Comparison of ENCODE assay signal across 36 cellular contexts in the genomic region with DNA sequence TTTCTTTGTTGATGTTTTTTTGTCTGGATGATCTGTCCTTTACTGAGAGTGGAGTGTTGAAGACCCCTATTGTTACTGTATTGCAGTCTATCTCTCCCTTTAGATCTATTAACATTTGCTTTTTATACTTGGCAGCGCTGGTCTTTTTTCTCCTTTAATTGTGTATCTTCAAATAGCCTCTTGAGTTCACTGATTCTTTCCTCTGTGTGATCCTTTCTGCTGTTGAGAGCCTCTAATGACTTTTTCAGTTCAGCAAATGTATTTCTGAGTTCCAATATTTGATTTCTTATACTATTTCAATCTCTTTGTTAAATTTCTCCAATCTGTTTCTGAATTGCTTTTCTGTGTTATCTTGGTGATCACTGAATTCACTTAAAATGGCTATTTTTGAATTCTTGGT.
"Had no signal": no experiment of that assay in that cellular context is flagged by ENCODE, and none has a peak within 500 bp of the region (broad histone marks: within the 10 kb centered on the region; RNA-seq: fewer than 3 reads in every experiment).

No MANE protein-coding gene starts in this region.

- DNase-seq: activated CD4-positive, alpha-beta memory T cell treated with anti-CD3 and anti-CD28 coated beads, Interleukin-2, amount 10 ng/mL, durations not matched to agents 7 days and 5 days; activated CD4-positive, alpha-beta T cell treated with anti-CD3 and anti-CD28 coated beads for 4 hours; activated CD4-positive, alpha-beta T cell treated with anti-CD3 and anti-CD28 coated beads, Interleukin-2, amount 10 ng/mL, durations not matched to agents 7 days and 5 days; activated CD4-positive, alpha-beta T cell treated with anti-CD3 and anti-CD28 coated beads, Interleukin-2, amount 50 U/mL, for 48 hours; activated CD4-positive, CD25-positive, alpha-beta regulatory T cell; activated CD4-positive, CD25-positive, alpha-beta regulatory T cell treated with anti-CD3 and anti-CD28 coated beads, Interleukin-2, amount 50 U/mL, for 72 hours; activated CD8-positive, alpha-beta memory T cell treated with anti-CD3 and anti-CD28 coated beads for 24 hours; activated CD8-positive, alpha-beta memory T cell treated with anti-CD3 and anti-CD28 coated beads, Interleukin-2, amount 10 ng/mL, durations not matched to agents 7 days and 5 days; activated CD8-positive, alpha-beta memory T cell treated with anti-CD3 and anti-CD28 coated beads, Interleukin-2, amount 50 U/mL, for 48 hours; activated CD8-positive, alpha-beta T cell treated with anti-CD3 and anti-CD28 coated beads, Interleukin-2, amount 10 ng/mL, durations not matched to agents 7 days and 5 days; activated effector memory CD4-positive, alpha-beta T cell treated with Interleukin-2 at 50 U/mL for 16 hours; activated gamma-delta T cell treated with Interleukin-2 at 50 U/mL for 16 hours; activated naive CD4-positive, alpha-beta T cell; activated naive CD4-positive, alpha-beta T cell treated with anti-CD3 and anti-CD28 coated beads for 36 hours; activated naive CD4-positive, alpha-beta T cell treated with anti-CD3 and anti-CD28 coated beads, Interleukin-2, amount 50 U/mL, for 16 hours; activated naive CD8-positive, alpha-beta T cell treated with anti-CD3 and anti-CD28 coated beads for 36 hours; activated T-cell treated with anti-CD3 and anti-CD28 coated beads, Interleukin-2, amount 50 U/mL, for 24 hours; activated T-cell treated with anti-CD3 and anti-CD28 coated beads, Interleukin-2, amount 50 U/mL, for 48 hours; adrenal gland; amniotic stem cell; aorta; cerebellar nuclear complex; SW 1271; T-helper 1 cell; T-helper 2 cell; T-helper 9 cell; WERI-Rb-1 had no signal

- FAIRE-seq: TTC549 had no signal

- H3K4me3 Mint-ChIP-seq: activated CD4-positive, alpha-beta memory T cell treated with anti-CD3 and anti-CD28 coated beads, Interleukin-2, amount 10 ng/mL, durations not matched to agents 7 days and 5 days; activated CD4-positive, alpha-beta T cell treated with anti-CD3 and anti-CD28 coated beads, Interleukin-2, amount 10 ng/mL, durations not matched to agents 7 days and 5 days; activated CD8-positive, alpha-beta memory T cell treated with anti-CD3 and anti-CD28 coated beads, Interleukin-2, amount 10 ng/mL, durations not matched to agents 7 days and 5 days; activated CD8-positive, alpha-beta T cell treated with anti-CD3 and anti-CD28 coated beads, Interleukin-2, amount 10 ng/mL, durations not matched to agents 7 days and 5 days; activated naive CD4-positive, alpha-beta T cell treated with anti-CD3 and anti-CD28 coated beads for 36 hours; activated naive CD8-positive, alpha-beta T cell treated with anti-CD3 and anti-CD28 coated beads for 36 hours; activated T-cell treated with anti-CD3 and anti-CD28 coated beads, Interleukin-2, amount 50 U/mL, for 24 hours; brain; central memory CD8-positive, alpha-beta T cell; T-helper 1 cell treated with Interleukin-12 subunit alpha and Interleukin-12 subunit beta and Interleukin-4 antibody, amounts not matched to agents 30 μg/mL and 1 μg/mL, for 36 hours; T-helper 2 cell treated with Interferon-gamma antibody and Interleukin-4, amounts not matched to agents 5 μg/mL and 100 μg/mL, for 36 hours; WTC11 had no signal

- H3K4me3 ChIP-seq: adrenal gland, breast epithelium had no signal

- ATAC-seq: activated CD8-positive, alpha-beta memory T cell treated with anti-CD3 and anti-CD28 coated beads, Interleukin-2, amount 10 ng/mL, durations not matched to agents 7 days and 5 days; activated CD8-positive, alpha-beta T cell treated with anti-CD3 and anti-CD28 coated beads, Interleukin-2, amount 10 ng/mL, durations not matched to agents 7 days and 5 days; activated naive CD4-positive, alpha-beta T cell treated with anti-CD3 and anti-CD28 coated beads, Interleukin-2, amount 50 U/mL, for 72 hours; WTC11 had no signal

- H3K27me3 ChIP-seq: adrenal gland, breast epithelium had no signal

- H3K27ac Mint-ChIP-seq: activated CD4-positive, alpha-beta memory T cell treated with anti-CD3 and anti-CD28 coated beads, Interleukin-2, amount 10 ng/mL, durations not matched to agents 7 days and 5 days; activated CD4-positive, alpha-beta T cell treated with anti-CD3 and anti-CD28 coated beads, Interleukin-2, amount 10 ng/mL, durations not matched to agents 7 days and 5 days; activated CD8-positive, alpha-beta memory T cell treated with anti-CD3 and anti-CD28 coated beads, Interleukin-2, amount 10 ng/mL, durations not matched to agents 7 days and 5 days; activated CD8-positive, alpha-beta T cell treated with anti-CD3 and anti-CD28 coated beads, Interleukin-2, amount 10 ng/mL, durations not matched to agents 7 days and 5 days; activated naive CD4-positive, alpha-beta T cell treated with anti-CD3 and anti-CD28 coated beads for 36 hours; activated naive CD4-positive, alpha-beta T cell treated with anti-CD3 and anti-CD28 coated beads, Interleukin-2, amount 50 U/mL, for 72 hours; activated naive CD8-positive, alpha-beta T cell treated with anti-CD3 and anti-CD28 coated beads for 36 hours; activated T-cell treated with anti-CD3 and anti-CD28 coated beads, Interleukin-2, amount 50 U/mL, for 24 hours; activated T-helper 2 cell treated with anti-CD3 and anti-CD28 coated beads, Interferon-gamma antibody, Interleukin-2, Interleukin-4, amounts not matched to agents 10 μg/mL and 5 μg/mL and 100 μg/mL, durations not matched to agents 14 hours and 24 hours and 36 hours; brain; T-helper 1 cell treated with Interleukin-12 subunit alpha and Interleukin-12 subunit beta and Interleukin-4 antibody, amounts not matched to agents 30 μg/mL and 1 μg/mL, for 36 hours; T-helper 2 cell treated with Interferon-gamma antibody and Interleukin-4, amounts not matched to agents 5 μg/mL and 100 μg/mL, for 36 hours; WTC11 had no signal

- H3K36me3 ChIP-seq: adrenal gland, breast epithelium had no signal

- H3K27ac ChIP-seq: adrenal gland, breast epithelium, WERI-Rb-1 had no signal

- H3K4me1 Mint-ChIP-seq: activated CD4-positive, alpha-beta memory T cell treated with anti-CD3 and anti-CD28 coated beads, Interleukin-2, amount 10 ng/mL, durations not matched to agents 7 days and 5 days had no signal

- H3K27me3 Mint-ChIP-seq: activated CD4-positive, alpha-beta memory T cell treated with anti-CD3 and anti-CD28 coated beads, Interleukin-2, amount 10 ng/mL, durations not matched to agents 7 days and 5 days; activated CD4-positive, alpha-beta T cell treated with anti-CD3 and anti-CD28 coated beads, Interleukin-2, amount 10 ng/mL, durations not matched to agents 7 days and 5 days; activated CD8-positive, alpha-beta memory T cell treated with anti-CD3 and anti-CD28 coated beads, Interleukin-2, amount 10 ng/mL, durations not matched to agents 7 days and 5 days; activated naive CD8-positive, alpha-beta T cell treated with anti-CD3 and anti-CD28 coated beads for 36 hours; activated T-cell treated with anti-CD3 and anti-CD28 coated beads, Interleukin-2, amount 50 U/mL, for 24 hours; central memory CD8-positive, alpha-beta T cell had no signal

- H3K4me1 ChIP-seq: adrenal gland, breast epithelium had no signal
